In the genomic region with DNA sequence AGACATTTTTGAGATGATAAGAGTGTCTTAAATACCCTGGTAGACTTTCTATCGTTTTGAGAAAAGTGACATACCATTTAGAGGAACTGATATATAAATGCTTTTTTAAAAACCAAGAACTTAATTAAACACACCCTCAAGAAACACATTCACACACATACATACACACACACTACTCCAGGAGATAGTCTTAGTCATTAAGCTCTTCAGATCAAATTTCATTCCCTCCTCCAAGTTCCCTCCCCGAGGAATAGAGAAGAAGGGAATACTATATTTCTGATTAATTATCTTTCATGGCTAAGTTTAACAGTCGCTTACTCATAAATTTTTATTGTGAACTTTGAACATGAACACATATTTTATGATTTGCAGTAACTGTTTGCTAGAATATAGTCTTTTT, we compare ENCODE assay signal across 22 cellular contexts.
DNase-seq lines count a peak whose midpoint lies in the region; ATAC-seq and TF ChIP-seq lines count a peak whose summit lies in the region.
"Had no signal": no experiment of that assay in that cellular context is flagged by ENCODE, and none has a peak within 500 bp of the region (broad histone marks: within the 10 kb centered on the region; RNA-seq: fewer than 3 reads in every experiment).

No MANE protein-coding gene starts in this region.

- CTCF ChIA-PET in SK-N-SH (lab: Yijun Ruan, JAX): no interaction called here

- H3K4me2 ChIP-seq in SK-N-SH: no peak overlapping the region

- H3K27me3 ChIP-seq in SK-N-SH (ENCODE audit: insufficient read depth): no peaks in the 10 kb centered on the region
- H3K27me3 ChIP-seq: colonic mucosa, pancreas, vagina had no signal

- no peak for ATAC-seq in SK-N-SH treated with all-trans-retinoic acid at 6 μM for 48 hours
- no peak for ATAC-seq in stimulated activated naive CD8-positive, alpha-beta T cell treated with anti-CD3 and anti-CD28 coated beads, Interleukin-15, amount 100 ng/mL, for 72 hours
- ATAC-seq in HG03432 (IDR thresholded peaks at IDR 0.05; ENCODE audit: unreplicated experiment): no peak
- no peak for ATAC-seq in sciatic nerve
- ATAC-seq: activated T-helper 17 cell treated with anti-CD3 and anti-CD28 coated beads, Interleukin-2, amount 50 U/mL, for 72 hours; pancreas; right cardiac atrium had no signal

- TF ChIP-seq RAD21 in SK-N-SH (IDR thresholded peaks at IDR 0.05; ENCODE audit: low read length): no peak

- H3K36me3 ChIP-seq in SK-N-SH (replicated peaks in 1 of 2; ENCODE audit: control insufficient read depth in 1 of 2, insufficient read depth in 2 of 2, low read length in 1 of 2): no peaks in the 10 kb centered on the region
- H3K36me3 ChIP-seq: colonic mucosa, pancreas, vagina had no signal

- TF ChIP-seq EP300 in SK-N-SH (IDR thresholded peaks at IDR 0.05; ENCODE audit: borderline replicate concordance in 1 of 2, low read depth in 1 of 2, low read length in 1 of 2): no peak

- H3K27me3 Mint-ChIP-seq in stimulated activated naive CD8-positive, alpha-beta T cell treated with anti-CD3 and anti-CD28 coated beads, Interleukin-15, amount 100 ng/mL, for 72 hours: no peaks in the 10 kb centered on the region
- H3K27me3 Mint-ChIP-seq: activated naive CD8-positive, alpha-beta T cell treated with anti-CD3 and anti-CD28 coated beads for 36 hours; activated T-helper 17 cell treated with anti-CD3 and anti-CD28 coated beads, Interleukin-2, amount 50 U/mL, for 72 hours; brain; naive B cell had no signal

- 5% methylated on average over 3 of the region's 3 CpGs for WGBS in SK-N-SH (ENCODE audit: low lambda C conversion rate)

- no peaks in the 10 kb centered on the region for H3K4me1 ChIP-seq in SK-N-SH (ENCODE audit: control insufficient read depth in 1 of 2, insufficient read depth in 2 of 2, low read depth in 1 of 2, low read length in 1 of 2)
- H3K4me1 ChIP-seq: colonic mucosa, pancreas, vagina had no signal

- no peak for DNase-seq in SK-N-SH
- DNase-seq in RPMI7951 (ENCODE audit: low read depth): peak; percentile 0
- DNase-seq in fibroblast of gingiva (ENCODE audit: low read depth): peak; percentile 57
- DNase-seq in skeletal muscle cell (ENCODE audit: low read depth): peak; percentile 57
- no peak for DNase-seq in stimulated activated naive CD8-positive, alpha-beta T cell treated with anti-CD3 and anti-CD28 coated beads, Interleukin-15, amount 100 ng/mL, for 72 hours
- DNase-seq in sciatic nerve (ENCODE audit: low spot score): no peak
- DNase-seq: 8988T; activated CD4-positive, alpha-beta T cell treated with anti-CD3 and anti-CD28 coated beads for 48 hours; activated naive CD8-positive, alpha-beta T cell treated with anti-CD3 and anti-CD28 coated beads for 36 hours; colonic mucosa; endodermal cell; naive B cell; NCI-H1694; NK-92 treated with Interleukin-12 subunit alpha and Interleukin-12 subunit beta, amount 100 ng/mL, for 24 hours; pancreas; right cardiac atrium had no signal

- H3K4me3 ChIP-seq in SK-N-SH (ENCODE audit: low read depth in 2 of 2, low read length in 1 of 2): no peak overlapping the region
- H3K4me3 ChIP-seq in skeletal muscle cell (ENCODE audit: low read depth, low read length): no peak overlapping the region
- H3K4me3 ChIP-seq: colonic mucosa, lung, pancreas, vagina had no signal

- TF ChIP-seq CTCF in SK-N-SH (IDR thresholded peaks at IDR 0.05): no peak

- H4K20me1 ChIP-seq in SK-N-SH (ENCODE audit: insufficient read depth): no peaks in the 10 kb centered on the region

- H3K9ac ChIP-seq in SK-N-SH: no peak overlapping the region

- H2AFZ ChIP-seq in SK-N-SH (ENCODE audit: low read depth): no peak overlapping the region

- no peak overlapping the region for H3K4me3 Mint-ChIP-seq in stimulated activated naive CD8-positive, alpha-beta T cell treated with anti-CD3 and anti-CD28 coated beads, Interleukin-15, amount 100 ng/mL, for 72 hours
- H3K4me3 Mint-ChIP-seq: activated naive CD8-positive, alpha-beta T cell treated with anti-CD3 and anti-CD28 coated beads for 36 hours; activated T-helper 17 cell treated with anti-CD3 and anti-CD28 coated beads, Interleukin-2, amount 50 U/mL, for 72 hours; brain; endodermal cell; naive B cell had no signal

- no peaks in the 10 kb centered on the region for H3F3A ChIP-seq in SK-N-SH (replicated peaks; ENCODE audit: insufficient read depth)

- no peaks in the 10 kb centered on the region for H3K79me2 ChIP-seq in SK-N-SH (ENCODE audit: insufficient read depth)

- peaks cover 0 to 11% of the 10 kb centered on the region in 2 donors for H3K9me3 Mint-ChIP-seq in stimulated activated naive CD8-positive, alpha-beta T cell treated with anti-CD3 and anti-CD28 coated beads, Interleukin-15, amount 100 ng/mL, for 72 hours
- H3K9me3 Mint-ChIP-seq: endodermal cell had no signal

- no peaks in the 10 kb centered on the region for H3K9me3 ChIP-seq in SK-N-SH
- H3K9me3 ChIP-seq: colonic mucosa, pancreas, vagina had no signal

- intact Hi-C loops in sciatic nerve (cut with DNase I): no loop called here

- no peak overlapping the region for H3K27ac Mint-ChIP-seq in stimulated activated naive CD8-positive, alpha-beta T cell treated with anti-CD3 and anti-CD28 coated beads, Interleukin-15, amount 100 ng/mL, for 72 hours
- H3K27ac Mint-ChIP-seq: activated naive CD8-positive, alpha-beta T cell treated with anti-CD3 and anti-CD28 coated beads for 36 hours; activated T-helper 17 cell treated with anti-CD3 and anti-CD28 coated beads, Interleukin-2, amount 50 U/mL, for 72 hours; brain; endodermal cell; naive B cell had no signal

- no peaks in the 10 kb centered on the region for H3K4me1 Mint-ChIP-seq in stimulated activated naive CD8-positive, alpha-beta T cell treated with anti-CD3 and anti-CD28 coated beads, Interleukin-15, amount 100 ng/mL, for 72 hours
- H3K4me1 Mint-ChIP-seq: activated naive CD8-positive, alpha-beta T cell treated with anti-CD3 and anti-CD28 coated beads for 36 hours; activated T-helper 17 cell treated with anti-CD3 and anti-CD28 coated beads, Interleukin-2, amount 50 U/mL, for 72 hours; endodermal cell; naive B cell had no signal

- no peak overlapping the region for H3K27ac ChIP-seq in SK-N-SH (ENCODE audit: low read depth in 2 of 2, low read length in 1 of 2)
- H3K27ac ChIP-seq: colonic mucosa, pancreas, vagina had no signal

- no peaks in the 10 kb centered on the region for H3K9me2 ChIP-seq in SK-N-SH

- POLR2A ChIA-PET in SK-N-SH (lab: Yijun Ruan, JAX): no interaction called here

TF ChIP-seq in SK-N-SH treated with all-trans-retinoic acid at 6 μM for 48 hours, 23 proteins besides CTCF, POLR2A, EP300 and RAD21:
- TF ChIP-seq, protein P1, sequence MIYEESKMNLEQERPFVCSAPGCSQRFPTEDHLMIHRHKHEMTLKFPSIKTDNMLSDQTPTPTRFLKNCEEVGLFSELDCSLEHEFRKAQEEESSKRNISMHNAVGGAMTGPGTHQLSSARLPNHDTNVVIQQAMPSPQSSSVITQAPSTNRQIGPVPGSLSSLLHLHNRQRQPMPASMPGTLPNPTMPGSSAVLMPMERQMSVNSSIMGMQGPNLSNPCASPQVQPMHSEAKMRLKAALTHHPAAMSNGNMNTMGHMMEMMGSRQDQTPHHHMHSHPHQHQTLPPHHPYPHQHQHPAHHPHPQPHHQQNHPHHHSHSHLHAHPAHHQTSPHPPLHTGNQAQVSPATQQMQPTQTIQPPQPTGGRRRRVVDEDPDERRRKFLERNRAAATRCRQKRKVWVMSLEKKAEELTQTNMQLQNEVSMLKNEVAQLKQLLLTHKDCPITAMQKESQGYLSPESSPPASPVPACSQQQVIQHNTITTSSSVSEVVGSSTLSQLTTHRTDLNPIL (CRISPR knock-in tag; IDR thresholded peaks at IDR 0.05; ENCODE audit: low read depth): no peak
- no peak for TF ChIP-seq OSR1 (CRISPR knock-in tag; IDR thresholded peaks at IDR 0.05)
- TF ChIP-seq TOX (CRISPR knock-in tag; IDR thresholded peaks at IDR 0.05; ENCODE audit: borderline replicate concordance): peak; percentile 16; the same call in 1 of the 2 replicates

TF ChIP-seq in SK-N-SH, 30 proteins besides CTCF, POLR2A, EP300 and RAD21 (continues in another document):
- TF ChIP-seq JUND (IDR thresholded peaks at IDR 0.05) (no peak), TEAD4 (IDR thresholded peaks at IDR 0.05; ENCODE audit: borderline replicate concordance, insufficient read depth) (no peak), GATA2 (CRISPR knock-in tag; IDR thresholded peaks at IDR 0.05) (no peak), SMC3 (IDR thresholded peaks at IDR 0.05; ENCODE audit: low read depth, low read length) (no peak), NFIC (IDR thresholded peaks at IDR 0.05; ENCODE audit: borderline replicate concordance) (no peak), EZH2phosphoT487 (IDR thresholded peaks at IDR 0.05; ENCODE audit: borderline replicate concordance, low read depth) (no peak), RXRA (IDR thresholded peaks at IDR 0.05; ENCODE audit: borderline replicate concordance, low read depth) (no peak), FOXM1 (IDR thresholded peaks at IDR 0.05; ENCODE audit: low read depth) (no peak)
- TF ChIP-seq, protein P2, sequence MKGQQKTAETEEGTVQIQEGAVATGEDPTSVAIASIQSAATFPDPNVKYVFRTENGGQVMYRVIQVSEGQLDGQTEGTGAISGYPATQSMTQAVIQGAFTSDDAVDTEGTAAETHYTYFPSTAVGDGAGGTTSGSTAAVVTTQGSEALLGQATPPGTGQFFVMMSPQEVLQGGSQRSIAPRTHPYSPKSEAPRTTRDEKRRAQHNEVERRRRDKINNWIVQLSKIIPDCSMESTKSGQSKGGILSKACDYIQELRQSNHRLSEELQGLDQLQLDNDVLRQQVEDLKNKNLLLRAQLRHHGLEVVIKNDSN (IDR thresholded peaks at IDR 0.05; ENCODE audit: borderline replicate concordance, low read depth): no peak
- TF ChIP-seq, protein P3, sequence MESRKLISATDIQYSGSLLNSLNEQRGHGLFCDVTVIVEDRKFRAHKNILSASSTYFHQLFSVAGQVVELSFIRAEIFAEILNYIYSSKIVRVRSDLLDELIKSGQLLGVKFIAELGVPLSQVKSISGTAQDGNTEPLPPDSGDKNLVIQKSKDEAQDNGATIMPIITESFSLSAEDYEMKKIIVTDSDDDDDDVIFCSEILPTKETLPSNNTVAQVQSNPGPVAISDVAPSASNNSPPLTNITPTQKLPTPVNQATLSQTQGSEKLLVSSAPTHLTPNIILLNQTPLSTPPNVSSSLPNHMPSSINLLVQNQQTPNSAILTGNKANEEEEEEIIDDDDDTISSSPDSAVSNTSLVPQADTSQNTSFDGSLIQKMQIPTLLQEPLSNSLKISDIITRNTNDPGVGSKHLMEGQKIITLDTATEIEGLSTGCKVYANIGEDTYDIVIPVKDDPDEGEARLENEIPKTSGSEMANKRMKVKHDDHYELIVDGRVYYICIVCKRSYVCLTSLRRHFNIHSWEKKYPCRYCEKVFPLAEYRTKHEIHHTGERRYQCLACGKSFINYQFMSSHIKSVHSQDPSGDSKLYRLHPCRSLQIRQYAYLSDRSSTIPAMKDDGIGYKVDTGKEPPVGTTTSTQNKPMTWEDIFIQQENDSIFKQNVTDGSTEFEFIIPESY (IDR thresholded peaks at IDR 0.05; ENCODE audit: borderline replicate concordance, low read depth): no peak

Comparison
In these comparisons a context has a peak if more than half of its experiments do, and no peak if none do; other contexts are left out.
1. DNase-seq: peak in RPMI7951 (single experiment), fibroblast of gingiva (single experiment) and skeletal muscle cell (single experiment); none in SK-N-SH (single experiment), stimulated activated naive CD8-positive, alpha-beta T cell treated with anti-CD3 and anti-CD28 coated beads, Interleukin-15, amount 100 ng/mL, for 72 hours (0 of 2) and sciatic nerve (single experiment).